Comparison of ENCODE assay signal across 1 cellular context in the genomic region with DNA sequence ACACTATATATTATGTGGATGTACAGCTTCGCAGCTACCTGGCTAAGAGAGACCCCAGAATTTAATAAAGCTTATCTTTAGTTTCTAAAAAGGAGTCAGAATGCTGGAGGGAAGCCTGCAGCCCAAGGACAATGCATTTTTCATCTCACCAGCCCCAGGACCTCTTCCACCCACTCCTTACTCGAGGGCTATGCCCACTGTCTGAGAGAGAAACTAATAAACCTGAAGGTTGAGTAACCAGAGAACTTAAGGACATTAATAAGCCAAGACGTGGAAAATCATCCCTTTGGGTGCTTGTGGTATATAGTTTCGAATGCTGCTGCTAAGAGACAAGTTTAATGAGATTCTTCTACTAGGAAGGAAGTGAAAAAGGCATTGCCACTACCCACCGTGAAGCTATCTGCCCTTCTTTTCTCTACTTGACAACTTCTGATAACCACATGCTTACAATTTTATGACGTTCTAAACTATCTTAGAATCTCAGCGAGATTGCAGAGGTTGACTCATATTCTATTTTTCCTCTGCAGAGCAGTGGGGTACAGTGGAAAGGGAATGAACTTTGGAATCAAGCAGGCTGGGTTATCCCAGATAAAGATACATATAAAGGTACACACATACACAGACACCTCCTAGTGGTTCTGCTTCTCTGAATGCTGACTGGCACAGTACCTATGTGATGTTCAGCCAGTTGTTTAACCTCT.
TF ChIP-seq lines count a peak whose summit lies in the region.

No MANE protein-coding gene starts in this region.

TF ChIP-seq in HepG2, 621 proteins besides CTCF, POLR2A, EP300 and RAD21 (continued from another document and continues in another):
- TF ChIP-seq, protein P1, sequence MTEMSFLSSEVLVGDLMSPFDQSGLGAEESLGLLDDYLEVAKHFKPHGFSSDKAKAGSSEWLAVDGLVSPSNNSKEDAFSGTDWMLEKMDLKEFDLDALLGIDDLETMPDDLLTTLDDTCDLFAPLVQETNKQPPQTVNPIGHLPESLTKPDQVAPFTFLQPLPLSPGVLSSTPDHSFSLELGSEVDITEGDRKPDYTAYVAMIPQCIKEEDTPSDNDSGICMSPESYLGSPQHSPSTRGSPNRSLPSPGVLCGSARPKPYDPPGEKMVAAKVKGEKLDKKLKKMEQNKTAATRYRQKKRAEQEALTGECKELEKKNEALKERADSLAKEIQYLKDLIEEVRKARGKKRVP (CRISPR knock-in tag; IDR thresholded peaks at IDR 0.05): 0 out of 4 replicates have a peak, but pooled peaks of 1 of the 2 experiments have one; percentile 22
- TF ChIP-seq KLF11 (CRISPR knock-in tag; IDR thresholded peaks at IDR 0.05) (no peak), NFATC3 (CRISPR knock-in tag; IDR thresholded peaks at IDR 0.05) (0 out of 2 replicates have a peak, but pooled peaks have one; percentile 34), PHF20 (CRISPR knock-in tag; IDR thresholded peaks at IDR 0.05) (no peak), TEAD3 (CRISPR knock-in tag; optimal IDR thresholded peaks at IDR 0.05; ENCODE audit: borderline replicate concordance) (peak; percentile 36), KDM6A (CRISPR knock-in tag; IDR thresholded peaks at IDR 0.05; ENCODE audit: low read depth) (no peak), TMF1 (CRISPR knock-in tag; IDR thresholded peaks at IDR 0.05; ENCODE audit: low read depth) (no peak), KDM2A (CRISPR knock-in tag; IDR thresholded peaks at IDR 0.05; ENCODE audit: borderline replicate concordance, low read depth) (no peak), MAFF (IDR thresholded peaks at IDR 0.05; ENCODE audit: low read depth, low read length) (0 out of 2 replicates have a peak, but pooled peaks have one; percentile 59), NFE2L2 (IDR thresholded peaks at IDR 0.05; ENCODE audit: low read length) (no peak), MAFK (conservative IDR thresholded peaks at IDR 0.05 in 1 of 2, IDR thresholded peaks at IDR 0.05 in 1 of 2; ENCODE audit: low read length in 2 of 2) (peak; percentile 38 to 47; a peak in 3 of 4 replicates), ZNF724P (CRISPR knock-in tag; IDR thresholded peaks at IDR 0.05; ENCODE audit: borderline replicate concordance) (no peak), SNRNP70 (IDR thresholded peaks at IDR 0.05; ENCODE audit: low read depth, low read length) (no peak), ZNF207 (IDR thresholded peaks at IDR 0.05; ENCODE audit: borderline replicate concordance) (no peak), ZNF337 (CRISPR knock-in tag; IDR thresholded peaks at IDR 0.05; ENCODE audit: borderline replicate concordance, low read depth) (no peak), ZFP1 (CRISPR knock-in tag; IDR thresholded peaks at IDR 0.05) (peak; percentile 37; the same call in 1 of the 2 replicates), ZNF614 (CRISPR knock-in tag; IDR thresholded peaks at IDR 0.05; ENCODE audit: borderline replicate concordance) (0 out of 2 replicates have a peak, but pooled peaks have one; percentile 32), MED1 (CRISPR knock-in tag; IDR thresholded peaks at IDR 0.05) (0 out of 2 replicates have a peak, but pooled peaks have one; percentile 13), BCL6 (CRISPR knock-in tag; IDR thresholded peaks at IDR 0.05) (peak; percentile 18; the same call in 1 of the 2 replicates), MXI1 (IDR thresholded peaks at IDR 0.05; ENCODE audit: borderline replicate concordance, low read depth, low read length) (0 out of 3 replicates have a peak, but pooled peaks have one; percentile 22), STAG1 (CRISPR knock-in tag; IDR thresholded peaks at IDR 0.05) (peak; percentile 68), RXRB (CRISPR knock-in tag; IDR thresholded peaks at IDR 0.05; ENCODE audit: borderline replicate concordance) (peak; percentile 56; the same call in 1 of the 2 replicates), SAP130 (CRISPR knock-in tag; IDR thresholded peaks at IDR 0.05; ENCODE audit: low read depth) (peak; percentile 54), LCORL (IDR thresholded peaks at IDR 0.05) (no peak), LCORL (CRISPR knock-in tag; IDR thresholded peaks at IDR 0.05) (peak; percentile 33; the same call in 1 of the 2 replicates), MEF2D (CRISPR knock-in tag; IDR thresholded peaks at IDR 0.05) (0 out of 2 replicates have a peak, but pooled peaks have one; percentile 18), FOXA3 (CRISPR knock-in tag; IDR thresholded peaks at IDR 0.05) (0 out of 2 replicates have a peak, but pooled peaks have one; percentile 20), MIXL1 (CRISPR knock-in tag; IDR thresholded peaks at IDR 0.05) (peak; percentile 25; the same call in 1 of the 2 replicates), SMAD1 (CRISPR knock-in tag; IDR thresholded peaks at IDR 0.05; ENCODE audit: borderline replicate concordance, low read depth) (no peak), ASH2L (IDR thresholded peaks at IDR 0.05; ENCODE audit: insufficient read length, low read depth, low read length) (peak; percentile 18), ELF3 (CRISPR knock-in tag; IDR thresholded peaks at IDR 0.05) (0 out of 2 replicates have a peak, but pooled peaks have one; percentile 24), ZC3H4 (CRISPR knock-in tag; IDR thresholded peaks at IDR 0.05; ENCODE audit: borderline replicate concordance) (no peak), KMT2B (CRISPR knock-in tag; IDR thresholded peaks at IDR 0.05) (0 out of 2 replicates have a peak, but pooled peaks have one; percentile 55), SOX6 (IDR thresholded peaks at IDR 0.05) (no peak), SOX6 (CRISPR knock-in tag; IDR thresholded peaks at IDR 0.05) (peak; percentile 32; the same call in 1 of the 2 replicates), ZKSCAN8 (CRISPR knock-in tag; IDR thresholded peaks at IDR 0.05; ENCODE audit: borderline replicate concordance) (peak; percentile 53; the same call in 1 of the 2 replicates), SOX13 (IDR thresholded peaks at IDR 0.05) (no peak), SOX13 (CRISPR knock-in tag; conservative IDR thresholded peaks at IDR 0.05 in 1 of 2, IDR thresholded peaks at IDR 0.05 in 1 of 2) (peak in 1 of 2 experiments; percentile 45; a peak in 1 of 4 replicates), EED (CRISPR knock-in tag; IDR thresholded peaks at IDR 0.05) (no peak)
- TF ChIP-seq, protein P2, sequence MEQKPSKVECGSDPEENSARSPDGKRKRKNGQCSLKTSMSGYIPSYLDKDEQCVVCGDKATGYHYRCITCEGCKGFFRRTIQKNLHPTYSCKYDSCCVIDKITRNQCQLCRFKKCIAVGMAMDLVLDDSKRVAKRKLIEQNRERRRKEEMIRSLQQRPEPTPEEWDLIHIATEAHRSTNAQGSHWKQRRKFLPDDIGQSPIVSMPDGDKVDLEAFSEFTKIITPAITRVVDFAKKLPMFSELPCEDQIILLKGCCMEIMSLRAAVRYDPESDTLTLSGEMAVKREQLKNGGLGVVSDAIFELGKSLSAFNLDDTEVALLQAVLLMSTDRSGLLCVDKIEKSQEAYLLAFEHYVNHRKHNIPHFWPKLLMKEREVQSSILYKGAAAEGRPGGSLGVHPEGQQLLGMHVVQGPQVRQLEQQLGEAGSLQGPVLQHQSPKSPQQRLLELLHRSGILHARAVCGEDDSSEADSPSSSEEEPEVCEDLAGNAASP (CRISPR knock-in tag; IDR thresholded peaks at IDR 0.05; ENCODE audit: borderline replicate concordance): peak; percentile 59; the same call in 1 of the 2 replicates
- TF ChIP-seq, protein P3, sequence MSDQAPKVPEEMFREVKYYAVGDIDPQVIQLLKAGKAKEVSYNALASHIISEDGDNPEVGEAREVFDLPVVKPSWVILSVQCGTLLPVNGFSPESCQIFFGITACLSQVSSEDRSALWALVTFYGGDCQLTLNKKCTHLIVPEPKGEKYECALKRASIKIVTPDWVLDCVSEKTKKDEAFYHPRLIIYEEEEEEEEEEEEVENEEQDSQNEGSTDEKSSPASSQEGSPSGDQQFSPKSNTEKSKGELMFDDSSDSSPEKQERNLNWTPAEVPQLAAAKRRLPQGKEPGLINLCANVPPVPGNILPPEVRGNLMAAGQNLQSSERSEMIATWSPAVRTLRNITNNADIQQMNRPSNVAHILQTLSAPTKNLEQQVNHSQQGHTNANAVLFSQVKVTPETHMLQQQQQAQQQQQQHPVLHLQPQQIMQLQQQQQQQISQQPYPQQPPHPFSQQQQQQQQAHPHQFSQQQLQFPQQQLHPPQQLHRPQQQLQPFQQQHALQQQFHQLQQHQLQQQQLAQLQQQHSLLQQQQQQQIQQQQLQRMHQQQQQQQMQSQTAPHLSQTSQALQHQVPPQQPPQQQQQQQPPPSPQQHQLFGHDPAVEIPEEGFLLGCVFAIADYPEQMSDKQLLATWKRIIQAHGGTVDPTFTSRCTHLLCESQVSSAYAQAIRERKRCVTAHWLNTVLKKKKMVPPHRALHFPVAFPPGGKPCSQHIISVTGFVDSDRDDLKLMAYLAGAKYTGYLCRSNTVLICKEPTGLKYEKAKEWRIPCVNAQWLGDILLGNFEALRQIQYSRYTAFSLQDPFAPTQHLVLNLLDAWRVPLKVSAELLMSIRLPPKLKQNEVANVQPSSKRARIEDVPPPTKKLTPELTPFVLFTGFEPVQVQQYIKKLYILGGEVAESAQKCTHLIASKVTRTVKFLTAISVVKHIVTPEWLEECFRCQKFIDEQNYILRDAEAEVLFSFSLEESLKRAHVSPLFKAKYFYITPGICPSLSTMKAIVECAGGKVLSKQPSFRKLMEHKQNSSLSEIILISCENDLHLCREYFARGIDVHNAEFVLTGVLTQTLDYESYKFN (CRISPR knock-in tag; conservative IDR thresholded peaks at IDR 0.05): 0 out of 2 replicates have a peak, but pooled peaks have one; percentile 26
- TF ChIP-seq, protein P4, sequence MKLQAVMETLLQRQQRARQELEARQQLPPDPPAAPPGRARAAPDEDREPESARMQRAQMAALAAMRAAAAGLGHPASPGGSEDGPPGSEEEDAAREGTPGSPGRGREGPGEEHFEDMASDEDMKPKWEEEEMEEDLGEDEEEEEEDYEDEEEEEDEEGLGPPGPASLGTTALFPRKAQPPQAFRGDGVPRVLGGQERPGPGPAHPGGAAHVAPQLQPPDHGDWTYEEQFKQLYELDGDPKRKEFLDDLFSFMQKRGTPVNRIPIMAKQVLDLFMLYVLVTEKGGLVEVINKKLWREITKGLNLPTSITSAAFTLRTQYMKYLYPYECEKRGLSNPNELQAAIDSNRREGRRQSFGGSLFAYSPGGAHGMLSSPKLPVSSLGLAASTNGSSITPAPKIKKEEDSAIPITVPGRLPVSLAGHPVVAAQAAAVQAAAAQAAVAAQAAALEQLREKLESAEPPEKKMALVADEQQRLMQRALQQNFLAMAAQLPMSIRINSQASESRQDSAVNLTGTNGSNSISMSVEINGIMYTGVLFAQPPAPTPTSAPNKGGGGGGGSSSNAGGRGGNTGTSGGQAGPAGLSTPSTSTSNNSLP (IDR thresholded peaks at IDR 0.05; ENCODE audit: low read depth, low read length): peak; percentile 81
- TF ChIP-seq, protein P5, sequence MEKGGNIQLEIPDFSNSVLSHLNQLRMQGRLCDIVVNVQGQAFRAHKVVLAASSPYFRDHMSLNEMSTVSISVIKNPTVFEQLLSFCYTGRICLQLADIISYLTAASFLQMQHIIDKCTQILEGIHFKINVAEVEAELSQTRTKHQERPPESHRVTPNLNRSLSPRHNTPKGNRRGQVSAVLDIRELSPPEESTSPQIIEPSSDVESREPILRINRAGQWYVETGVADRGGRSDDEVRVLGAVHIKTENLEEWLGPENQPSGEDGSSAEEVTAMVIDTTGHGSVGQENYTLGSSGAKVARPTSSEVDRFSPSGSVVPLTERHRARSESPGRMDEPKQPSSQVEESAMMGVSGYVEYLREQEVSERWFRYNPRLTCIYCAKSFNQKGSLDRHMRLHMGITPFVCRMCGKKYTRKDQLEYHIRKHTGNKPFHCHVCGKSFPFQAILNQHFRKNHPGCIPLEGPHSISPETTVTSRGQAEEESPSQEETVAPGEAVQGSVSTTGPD (CRISPR knock-in tag; IDR thresholded peaks at IDR 0.05): no peak
- TF ChIP-seq, protein P6, sequence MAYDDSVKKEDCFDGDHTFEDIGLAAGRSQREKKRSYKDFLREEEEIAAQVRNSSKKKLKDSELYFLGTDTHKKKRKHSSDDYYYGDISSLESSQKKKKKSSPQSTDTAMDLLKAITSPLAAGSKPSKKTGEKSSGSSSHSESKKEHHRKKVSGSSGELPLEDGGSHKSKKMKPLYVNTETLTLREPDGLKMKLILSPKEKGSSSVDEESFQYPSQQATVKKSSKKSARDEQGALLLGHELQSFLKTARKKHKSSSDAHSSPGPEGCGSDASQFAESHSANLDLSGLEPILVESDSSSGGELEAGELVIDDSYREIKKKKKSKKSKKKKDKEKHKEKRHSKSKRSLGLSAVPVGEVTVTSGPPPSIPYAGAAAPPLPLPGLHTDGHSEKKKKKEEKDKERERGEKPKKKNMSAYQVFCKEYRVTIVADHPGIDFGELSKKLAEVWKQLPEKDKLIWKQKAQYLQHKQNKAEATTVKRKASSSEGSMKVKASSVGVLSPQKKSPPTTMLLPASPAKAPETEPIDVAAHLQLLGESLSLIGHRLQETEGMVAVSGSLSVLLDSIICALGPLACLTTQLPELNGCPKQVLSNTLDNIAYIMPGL (CRISPR knock-in tag; IDR thresholded peaks at IDR 0.05; ENCODE audit: borderline replicate concordance in 1 of 2, low read depth in 1 of 2): peak in 1 of 2 experiments; percentile 33; a peak in 1 of 4 replicates
- TF ChIP-seq, protein P7, sequence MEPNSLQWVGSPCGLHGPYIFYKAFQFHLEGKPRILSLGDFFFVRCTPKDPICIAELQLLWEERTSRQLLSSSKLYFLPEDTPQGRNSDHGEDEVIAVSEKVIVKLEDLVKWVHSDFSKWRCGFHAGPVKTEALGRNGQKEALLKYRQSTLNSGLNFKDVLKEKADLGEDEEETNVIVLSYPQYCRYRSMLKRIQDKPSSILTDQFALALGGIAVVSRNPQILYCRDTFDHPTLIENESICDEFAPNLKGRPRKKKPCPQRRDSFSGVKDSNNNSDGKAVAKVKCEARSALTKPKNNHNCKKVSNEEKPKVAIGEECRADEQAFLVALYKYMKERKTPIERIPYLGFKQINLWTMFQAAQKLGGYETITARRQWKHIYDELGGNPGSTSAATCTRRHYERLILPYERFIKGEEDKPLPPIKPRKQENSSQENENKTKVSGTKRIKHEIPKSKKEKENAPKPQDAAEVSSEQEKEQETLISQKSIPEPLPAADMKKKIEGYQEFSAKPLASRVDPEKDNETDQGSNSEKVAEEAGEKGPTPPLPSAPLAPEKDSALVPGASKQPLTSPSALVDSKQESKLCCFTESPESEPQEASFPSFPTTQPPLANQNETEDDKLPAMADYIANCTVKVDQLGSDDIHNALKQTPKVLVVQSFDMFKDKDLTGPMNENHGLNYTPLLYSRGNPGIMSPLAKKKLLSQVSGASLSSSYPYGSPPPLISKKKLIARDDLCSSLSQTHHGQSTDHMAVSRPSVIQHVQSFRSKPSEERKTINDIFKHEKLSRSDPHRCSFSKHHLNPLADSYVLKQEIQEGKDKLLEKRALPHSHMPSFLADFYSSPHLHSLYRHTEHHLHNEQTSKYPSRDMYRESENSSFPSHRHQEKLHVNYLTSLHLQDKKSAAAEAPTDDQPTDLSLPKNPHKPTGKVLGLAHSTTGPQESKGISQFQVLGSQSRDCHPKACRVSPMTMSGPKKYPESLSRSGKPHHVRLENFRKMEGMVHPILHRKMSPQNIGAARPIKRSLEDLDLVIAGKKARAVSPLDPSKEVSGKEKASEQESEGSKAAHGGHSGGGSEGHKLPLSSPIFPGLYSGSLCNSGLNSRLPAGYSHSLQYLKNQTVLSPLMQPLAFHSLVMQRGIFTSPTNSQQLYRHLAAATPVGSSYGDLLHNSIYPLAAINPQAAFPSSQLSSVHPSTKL (CRISPR knock-in tag; IDR thresholded peaks at IDR 0.05): peak; percentile 65; the same call in 1 of the 2 replicates
